ENCODE assay signal across 23 cellular contexts in the genomic region with DNA sequence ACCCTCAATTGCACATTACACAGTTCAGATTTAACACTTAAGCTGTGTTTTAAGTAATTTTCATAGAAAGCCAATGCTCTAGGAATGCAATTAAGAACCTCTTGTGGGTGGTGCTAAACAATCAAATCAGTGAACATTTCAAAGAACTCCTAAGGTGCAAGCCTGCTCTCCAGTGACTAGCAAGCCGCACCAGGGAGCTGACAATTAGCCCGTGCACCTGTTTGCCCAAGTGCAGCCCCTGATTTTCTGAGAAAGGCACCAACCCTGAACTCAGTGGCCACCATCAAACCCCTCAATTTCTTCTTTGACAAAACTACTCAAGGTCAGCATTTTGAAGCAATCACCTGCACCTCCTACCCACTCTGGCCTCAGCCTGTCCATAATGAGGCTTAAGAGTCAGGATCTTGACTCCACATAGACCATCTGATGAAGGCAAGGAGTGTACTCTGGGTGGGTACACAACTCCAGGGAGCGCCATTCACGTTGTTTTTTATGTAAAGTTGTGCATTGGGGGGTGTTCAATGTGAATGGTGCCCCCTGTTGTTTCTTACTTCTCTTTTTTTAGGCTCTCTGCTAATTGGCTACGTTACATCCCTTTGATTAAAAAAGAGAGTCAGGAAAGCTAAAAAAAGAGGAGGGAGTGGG.
DNase-seq lines count a peak whose midpoint lies in the region; TF ChIP-seq lines count a peak whose summit lies in the region.
"Had no signal": no experiment of that assay in that cellular context is flagged by ENCODE, and none has a peak within 500 bp of the region (broad histone marks: within the 10 kb centered on the region; RNA-seq: fewer than 3 reads in every experiment).

No MANE protein-coding gene starts in this region.

- H3K79me2 ChIP-seq in neural progenitor cell (ENCODE audit: low read depth), result no peaks in the 10 kb centered on the region

- H3K9me3 ChIP-seq in neural progenitor cell (ENCODE audit: low read depth), result no peaks in the 10 kb centered on the region
- H3K9me3 ChIP-seq: BLaER1 treated with 17β-estradiol and CSF1 and Interleukin-3, amounts not matched to agents 10 nM and 100 nM; HAP-1 had no signal

- peaks cover 12% of the 10 kb centered on the region for H3F3A ChIP-seq in neural progenitor cell (ENCODE audit: low read depth)

- H3K36me3 ChIP-seq in neural progenitor cell, result no peaks in the 10 kb centered on the region
- H3K36me3 ChIP-seq: HAP-1 had no signal

- peaks cover 4% of the 10 kb centered on the region for H3K9me3 Mint-ChIP-seq in neural progenitor cell
- H3K9me3 Mint-ChIP-seq in immature natural killer cell, result peaks cover 0 to 2% (median 0%) of the 10 kb centered on the region in 6 donors
- H3K9me3 Mint-ChIP-seq: HFFc6 had no signal

- no peak overlapping the region for H3K4me3 ChIP-seq in neural progenitor cell
- H3K4me3 ChIP-seq: BLaER1 treated with 17β-estradiol and CSF1 and Interleukin-3, amounts not matched to agents 10 nM and 100 nM; GM12878; HAP-1 had no signal

- peak overlapping the region; percentile 42 for H3K4me2 ChIP-seq in neural progenitor cell
- H3K4me2 ChIP-seq: BLaER1 treated with 17β-estradiol and CSF1 and Interleukin-3, amounts not matched to agents 10 nM and 100 nM; KMS-11 had no signal

- peaks cover 6% of the 10 kb centered on the region for H3K36me3 Mint-ChIP-seq in neural progenitor cell
- no peaks in the 10 kb centered on the region for H3K36me3 Mint-ChIP-seq in immature natural killer cell
- H3K36me3 Mint-ChIP-seq: CD4-positive, alpha-beta memory T cell; IgD-negative memory B cell had no signal

- H2AFZ ChIP-seq in neural progenitor cell (replicated peaks), result no peak overlapping the region

- H3K27me3 ChIP-seq in neural progenitor cell, result no peaks in the 10 kb centered on the region
- H3K27me3 ChIP-seq: BLaER1 treated with 17β-estradiol and CSF1 and Interleukin-3, amounts not matched to agents 10 nM and 100 nM had no signal

- no peak for TF ChIP-seq CTCF in neural progenitor cell (IDR thresholded peaks at IDR 0.05)

- H3K27me3 Mint-ChIP-seq in neural progenitor cell (ENCODE audit: insufficient read depth, low read depth) (peaks cover 4% of the 10 kb centered on the region), immature natural killer cell (ENCODE audit: low read depth in 3 of 3) (no peaks in the 10 kb centered on the region)
- H3K27me3 Mint-ChIP-seq: CD4-positive, alpha-beta memory T cell had no signal

- no peak overlapping the region for H3K9ac ChIP-seq in neural progenitor cell
- H3K9ac ChIP-seq: BLaER1 treated with 17β-estradiol and CSF1 and Interleukin-3, amounts not matched to agents 10 nM and 100 nM; KMS-11 had no signal

- DNase-seq in ELF-1 (ENCODE audit: low read depth, low spot score), result peak; percentile 17
- DNase-seq in NCI-H1417 (lab: John Stamatoyannopoulos, UW), result peak in 2 of 3 experiments; percentile 69 to 93
- peak; percentile 8 for DNase-seq in cerebellar cortex (ENCODE audit: low spot score)
- DNase-seq in neural progenitor cell (ENCODE audit: low spot score), result peak; percentile 15
- no peak for DNase-seq in activated CD8-positive, alpha-beta memory T cell treated with anti-CD3 and anti-CD28 coated beads for 24 hours
- DNase-seq in immature natural killer cell, result no peak
- DNase-seq in NCI-H2107 treated with DMSO at 0.1 percent for 48 hours (lab: John Stamatoyannopoulos, UW; ENCODE audit: unreplicated experiment), result no peak
- DNase-seq in Ammon's horn (ENCODE audit: low spot score), result no peak
- DNase-seq: CD4-positive, alpha-beta memory T cell; COR-L47; GDM1; HFFc6; MM.1S; NCI-H187 treated with DMSO at 0.1 percent for 48 hours; NCI-H2107; NCI-H526 treated with DMSO at 0.1 percent for 48 hours; RPMI8226; SHP77 had no signal

- H3K27ac ChIP-seq in neural progenitor cell, result no peak overlapping the region
- H3K27ac ChIP-seq: BLaER1 treated with 17β-estradiol and CSF1 and Interleukin-3, amounts not matched to agents 10 nM and 100 nM; KMS-11 had no signal

- H3K4me1 ChIP-seq in neural progenitor cell, result peaks cover 15% of the 10 kb centered on the region
- H3K4me1 ChIP-seq: HAP-1 had no signal

- H3K27ac Mint-ChIP-seq in neural progenitor cell (no peak overlapping the region), immature natural killer cell (no peak overlapping the region)
- H3K27ac Mint-ChIP-seq: CD4-positive, alpha-beta memory T cell; HFFc6; IgD-negative memory B cell had no signal

- no peak overlapping the region for H3K4me3 Mint-ChIP-seq in neural progenitor cell
- H3K4me3 Mint-ChIP-seq in immature natural killer cell, result no peak overlapping the region
- H3K4me3 Mint-ChIP-seq: CD4-positive, alpha-beta memory T cell; HFFc6; IgD-negative memory B cell had no signal

- H4K20me1 ChIP-seq in neural progenitor cell (ENCODE audit: low read depth), result no peaks in the 10 kb centered on the region
- H4K20me1 ChIP-seq: BLaER1 treated with 17β-estradiol and CSF1 and Interleukin-3, amounts not matched to agents 10 nM and 100 nM had no signal

- H3K4me1 Mint-ChIP-seq in neural progenitor cell (peaks cover 32% of the 10 kb centered on the region), immature natural killer cell (no peaks in the 10 kb centered on the region)
- H3K4me1 Mint-ChIP-seq: CD4-positive, alpha-beta memory T cell; IgD-negative memory B cell had no signal

Comparison
In these comparisons a context has a peak if more than half of its experiments do, and no peak if none do; other contexts are left out.
1. DNase-seq: peak in ELF-1 (single experiment), NCI-H1417 (2 of 3), cerebellar cortex (single experiment) and neural progenitor cell (single experiment); none in activated CD8-positive, alpha-beta memory T cell treated with anti-CD3 and anti-CD28 coated beads for 24 hours (single experiment), immature natural killer cell (0 of 3), NCI-H2107 treated with DMSO at 0.1 percent for 48 hours (single experiment) and Ammon's horn (single experiment).